7 cellular contexts compared by ENCODE assay signal in genomic region chr13:54267177-54267778, GRCh38.
DNase-seq lines count a peak whose midpoint lies in the region; ATAC-seq, FAIRE-seq and TF ChIP-seq lines count a peak whose summit lies in the region.
"Not testable (repeated sequence)": the region's sequence is repeated elsewhere in the genome, so short reads cannot be mapped to it uniquely, and the experiment has no call there.

No MANE protein-coding gene starts in this region.

- not testable (repeated sequence) for H4K5ac ChIP-seq in H9 (ENCODE audit: insufficient read length, low read depth, low read length)

- H2BK15ac ChIP-seq in H9 (ENCODE audit: low read depth, low read length); neuronal stem cell (ENCODE audit: low read length): not testable (repeated sequence)

- H3K9me1 ChIP-seq in K562 (ENCODE audit: control insufficient read depth, insufficient read depth, low read length), result not testable (repeated sequence)

- H2AK5ac ChIP-seq in H9 (ENCODE audit: insufficient read length, low read length); neuronal stem cell (ENCODE audit: low read depth, low read length): not testable (repeated sequence)

- CTCF ChIA-PET in K562 (lab: Yijun Ruan, JAX; ENCODE audit: low intra/inter-chr PET ratio), result not testable (repeated sequence)

- H3K4me1 ChIP-seq in H9 (ENCODE audit: insufficient read depth, low read length); K562 (replicated peaks in 1 of 2; ENCODE audit: control insufficient read depth in 2 of 2, insufficient read depth in 2 of 2, low read length in 2 of 2); neuronal stem cell (ENCODE audit: control insufficient read depth in 2 of 2, insufficient read depth in 1 of 2, low read depth in 1 of 2, low read length in 2 of 2): not testable (repeated sequence)
- H3K4me1 ChIP-seq in iPS-18a (ENCODE audit: control insufficient read depth, low read depth, low read length), result peaks cover 18% of the 10 kb centered on the region

- H3K14ac ChIP-seq in H9 (ENCODE audit: insufficient read depth, low read length); neuronal stem cell (ENCODE audit: low read length): not testable (repeated sequence)

- H3K4me1 Mint-ChIP-seq in H9, result peaks cover 59 to 74% of the 10 kb centered on the region in 2 experiments

- H3K9me3 ChIP-seq in H9 (ENCODE audit: control insufficient read depth, low read depth, low read length); K562 (replicated peaks; ENCODE audit: control insufficient read depth, insufficient read depth, low read depth, low read length); iPS-18a (ENCODE audit: control insufficient read depth, low read depth, low read length); neuronal stem cell (replicated peaks in 1 of 2; ENCODE audit: control insufficient read depth in 2 of 2, insufficient read depth in 1 of 2, low read depth in 1 of 2, low read length in 2 of 2): not testable (repeated sequence)

- H2BK120ac ChIP-seq in H9 (ENCODE audit: low read depth, low read length, poor library complexity, severe bottlenecking); neuronal stem cell (ENCODE audit: low read depth, low read length): not testable (repeated sequence)

- not testable (repeated sequence) for H3K23me2 ChIP-seq in H9 (ENCODE audit: insufficient read length, low read depth, low read length, poor library complexity, severe bottlenecking)

- POLR2A ChIA-PET in K562 (lab: Yijun Ruan, JAX), result not testable (repeated sequence)

- peak; percentile 86 for FAIRE-seq in K562 (lab: Jason Lieb, UNC)

- peaks cover 18 to 23% (median 21%) of the 10 kb centered on the region in 3 experiments for H3K36me3 Mint-ChIP-seq in H9 (ENCODE audit: insufficient read depth in 1 of 3, low read depth in 3 of 3)

- H3K27ac Mint-ChIP-seq in H9, result peak overlapping the region; percentile 86 to 97 (median 94)

- H3K36me3 ChIP-seq in K562 (ENCODE audit: control insufficient read depth, insufficient read depth, low read length); iPS-18a (ENCODE audit: control insufficient read depth, low read depth, low read length); neuronal stem cell (replicated peaks in 1 of 2; ENCODE audit: control insufficient read depth in 2 of 2, insufficient read depth in 2 of 2, low read length in 2 of 2): not testable (repeated sequence)

- peaks cover 32% of the 10 kb centered on the region; the same call in 1 of the 2 replicates for H3K79me2 ChIP-seq in H9 (ENCODE audit: insufficient read depth, low read length)
- H3K79me2 ChIP-seq in K562 (ENCODE audit: control insufficient read depth, insufficient read depth, low read length), result not testable (repeated sequence)

- not testable (repeated sequence) for H3K27me3 ChIP-seq in H9 (ENCODE audit: insufficient read depth, low read length); K562 (ENCODE audit: control insufficient read depth in 2 of 2, insufficient read depth in 2 of 2, low read length in 2 of 2); iPS-18a (ENCODE audit: control insufficient read depth, insufficient read depth, low read length); neuronal stem cell (ENCODE audit: control insufficient read depth in 3 of 3, insufficient read depth in 3 of 3, low read depth in 1 of 3, low read length in 3 of 3)

- TF ChIP-seq POLR2A in K562 (conservative IDR thresholded peaks at IDR 0.05), result not testable (repeated sequence)

- H3K27ac ChIP-seq in H9 (ENCODE audit: insufficient read length, low read depth, low read length) (peak overlapping the region; percentile 93), iPS-18a (ENCODE audit: low read length) (peak overlapping the region; percentile 29)
- H3K27ac ChIP-seq in K562 (ENCODE audit: extremely low read depth, low read depth, low read length); neuronal stem cell (replicated peaks; ENCODE audit: low read length): not testable (repeated sequence)

- not testable (repeated sequence) for H2BK5ac ChIP-seq in H9 (ENCODE audit: insufficient read length, low read length); neuronal stem cell (ENCODE audit: low read length)

- BruUV-seq in K562 (replicated peaks; lab: Mats Ljungman, UMichigan), result not testable (repeated sequence)

- H3K79me1 ChIP-seq in H9 (ENCODE audit: insufficient read depth, low read depth, low read length, poor library complexity, severe bottlenecking); neuronal stem cell (ENCODE audit: low read depth, low read length): not testable (repeated sequence)

- not testable (repeated sequence) for H3K23ac ChIP-seq in H9 (ENCODE audit: insufficient read length, low read depth, low read length); neuronal stem cell (ENCODE audit: low read depth, low read length, poor library complexity)

- peak overlapping the region; percentile 11 for H3K18ac ChIP-seq in H9 (ENCODE audit: insufficient read length, low read depth, low read length)
- H3K18ac ChIP-seq in neuronal stem cell (ENCODE audit: low read length), result not testable (repeated sequence)

- H3T11ph ChIP-seq in H9 (ENCODE audit: low read length), result not testable (repeated sequence)

- H3K9me3 Mint-ChIP-seq in H9, result peaks cover 10 to 11% of the 10 kb centered on the region in 2 experiments; a peak in 4 of 5 replicates

- not testable (repeated sequence) for H4K20me1 ChIP-seq in H9 (ENCODE audit: control insufficient read depth, insufficient read depth, insufficient read length); K562 (replicated peaks; ENCODE audit: control insufficient read depth, insufficient read depth, low read length)

- H2BK20ac ChIP-seq in H9 (ENCODE audit: low read depth, low read length, poor library complexity, severe bottlenecking), result not testable (repeated sequence)

- H3K27me3 Mint-ChIP-seq in H9 (ENCODE audit: low read depth), result not testable (repeated sequence)

- not testable (repeated sequence) for TF ChIP-seq RAD21 in K562 (CRISPR knock-in tag; conservative IDR thresholded peaks at IDR 0.05 in 1 of 2, IDR thresholded peaks at IDR 0.05 in 1 of 2)

- peak; percentile 90 for DNase-seq in H9
- peak; percentile 31 to 60 for DNase-seq in NCI-H524 (lab: John Stamatoyannopoulos, UW)
- peak; percentile 61 for DNase-seq in OCI-M1 (lab: John Stamatoyannopoulos, UW)
- peak in 1 of 4 experiments; percentile 22 for DNase-seq in K562 (ENCODE audit: extremely low read depth in 1 of 4, low spot score in 3 of 4)
- peak; percentile 78 for DNase-seq in iPS DF 19.7 (ENCODE audit: low read depth, low spot score)
- DNase-seq in neuronal stem cell (ENCODE audit: low spot score), result peak; percentile 0

- H3K56ac ChIP-seq in H9 (ENCODE audit: insufficient read length, low read depth, low read length), result not testable (repeated sequence)

- H3K9ac ChIP-seq in H9 (ENCODE audit: extremely low read depth, insufficient read length, low read length) (peak overlapping the region; percentile 33), iPS-18a (ENCODE audit: low read length) (peak overlapping the region; percentile 33)
- not testable (repeated sequence) for H3K9ac ChIP-seq in K562 (ENCODE audit: insufficient read depth in 1 of 2, low read depth in 2 of 2, low read length in 2 of 2); neuronal stem cell (ENCODE audit: low read depth, low read length, poor library complexity)

- not testable (repeated sequence) for TF ChIP-seq CTCF in H9 (conservative IDR thresholded peaks at IDR 0.05); K562 (IDR thresholded peaks at IDR 0.05 in 2 of 3, conservative IDR thresholded peaks at IDR 0.05 in 1 of 3; ENCODE audit: insufficient read depth in 2 of 3, low read depth in 1 of 3, low read length in 3 of 3)

- not testable (repeated sequence) for H2BK12ac ChIP-seq in H9 (ENCODE audit: insufficient read length, low read depth, low read length); neuronal stem cell (ENCODE audit: low read length)

- in situ Hi-C loops in K562 (cut with MboI), result not testable (repeated sequence)

- not testable (repeated sequence) for H3K4me3 ChIP-seq in K562; neuronal stem cell (ENCODE audit: low read length in 2 of 2)
- H3K4me3 ChIP-seq in iPS-18a (ENCODE audit: low read length), result peak overlapping the region; percentile 5

- H2AFZ ChIP-seq in H9 (ENCODE audit: low read length); K562 (ENCODE audit: low read depth, low read length): not testable (repeated sequence)
- peak overlapping the region; percentile 64 for H2AFZ ChIP-seq in neuronal stem cell (ENCODE audit: low read length)

- H4K91ac ChIP-seq in H9 (ENCODE audit: insufficient read length, low read depth, low read length); neuronal stem cell (ENCODE audit: low read depth, low read length, poor library complexity): not testable (repeated sequence)

- not testable (repeated sequence) for TF ChIP-seq EP300 in K562 (IDR thresholded peaks at IDR 0.05; ENCODE audit: low read length)

- not testable (repeated sequence) for ATAC-seq in K562

- intact Hi-C loops in K562 (cut with micrococcal nuclease), result not testable (repeated sequence)

- H3K4me2 ChIP-seq in H9 (ENCODE audit: insufficient read depth, insufficient read length, low read length), result peak overlapping the region; percentile 61
- H3K4me2 ChIP-seq in K562 (ENCODE audit: insufficient read depth, low read length); neuronal stem cell (ENCODE audit: insufficient read depth, low read length, poor library complexity, severe bottlenecking): not testable (repeated sequence)

- no CpG with 5 or more reads among the region's 8 CpGs for WGBS in H9 (ENCODE audit: extremely low coverage, insufficient read length, low lambda C conversion rate)
- WGBS in K562 (ENCODE audit: insufficient coverage, low coverage, missing lambda C conversion rate), result 0% methylated on average over 7 of the region's 8 CpGs
- WGBS in neuronal stem cell (ENCODE audit: extremely low coverage in 2 of 2, insufficient read length in 2 of 2, insufficient replicate concordance in 1 of 2), 2 donors, result no CpG with 5 or more reads among the region's 8 CpGs

- not testable (repeated sequence) for H4K8ac ChIP-seq in H9 (replicated peaks; ENCODE audit: insufficient read length, low read depth, low read length); neuronal stem cell (ENCODE audit: low read depth, low read length)

- peak overlapping the region in 1 of 2 experiments; percentile 82; a peak in 2 of 5 replicates for H3K4me3 Mint-ChIP-seq in H9

- not testable (repeated sequence) for H3K4ac ChIP-seq in H9 (ENCODE audit: low read depth, low read length); neuronal stem cell (ENCODE audit: low read length)
